ENCODE assay signal across 9 cellular contexts in genomic region chr2:219250044-219250781, GRCh38. TPM values are rescaled to one million over a fixed set of nuclear protein-coding genes. Genes with fewer than 3 reads are reported as not detected.
A peak's percentile ranks its signal among the peaks of the same experiment; 100 is the strongest.
DNase-seq lines count a peak whose midpoint lies in the region; ATAC-seq and TF ChIP-seq lines count a peak whose summit lies in the region.
"Had no signal": no experiment of that assay in that cellular context is flagged by ENCODE, and none has a peak within 500 bp of the region (broad histone marks: within the 10 kb centered on the region; RNA-seq: fewer than 3 reads in every experiment).

No MANE protein-coding gene starts in this region.

- peaks cover 58% of the 10 kb centered on the region for H3K4me1 Mint-ChIP-seq in HFFc6 (ENCODE audit: low read depth)
- H3K4me1 Mint-ChIP-seq in T-cell = peaks cover 72 to 76% (median 74%) of the 10 kb centered on the region in 3 donors
- H3K4me1 Mint-ChIP-seq in stimulated activated effector memory CD8-positive, alpha-beta T cell treated with anti-CD3 and anti-CD28 coated beads, Interleukin-12 subunit alpha, Interleukin-12 subunit beta, amount 100 ng/mL, for 72 hours = peaks cover 72% of the 10 kb centered on the region
- H3K4me1 Mint-ChIP-seq in glutamatergic neuron (ENCODE audit: low read depth, unreplicated experiment) = peaks cover 22% of the 10 kb centered on the region

- ATAC-seq in T-cell (replicated peaks in 1 of 4) = no peak
- ATAC-seq in stimulated activated effector memory CD8-positive, alpha-beta T cell treated with anti-CD3 and anti-CD28 coated beads, Interleukin-12 subunit alpha, Interleukin-12 subunit beta, amount 100 ng/mL, for 72 hours = no peak
- ATAC-seq: activated CD4-positive, CD25-positive, alpha-beta regulatory T cell treated with anti-CD3 and anti-CD28 coated beads, Interleukin-2, amount 50 U/mL, for 24 hours had no signal

- DNase-seq in HFFc6 (no peak), T-cell (no peak), fibroblast of gingiva (ENCODE audit: low read depth) (peak; percentile 25), NCI-H1417 treated with DMSO at 0.1 percent for 48 hours (lab: John Stamatoyannopoulos, UW) (no peak), glutamatergic neuron (no peak), A172 (ENCODE audit: low spot score) (no peak), medulla oblongata (ENCODE audit: extremely low spot score) (no peak)
- DNase-seq in stimulated activated effector memory CD8-positive, alpha-beta T cell treated with anti-CD3 and anti-CD28 coated beads, Interleukin-12 subunit alpha, Interleukin-12 subunit beta, amount 100 ng/mL, for 72 hours (ENCODE audit: low spot score in 2 of 2) = no peak

- H3K9me3 Mint-ChIP-seq in HFFc6 (no peaks in the 10 kb centered on the region), T-cell (no peaks in the 10 kb centered on the region), glutamatergic neuron (ENCODE audit: unreplicated experiment) (peaks cover 6% of the 10 kb centered on the region)
- no peaks in the 10 kb centered on the region for H3K9me3 Mint-ChIP-seq in stimulated activated effector memory CD8-positive, alpha-beta T cell treated with anti-CD3 and anti-CD28 coated beads, Interleukin-12 subunit alpha, Interleukin-12 subunit beta, amount 100 ng/mL, for 72 hours

- CTCF ChIA-PET in T-cell (lab: Charles Lee) = interaction anchor here in 1 of 2 donors (0.5 to 1.9 kb wide), 5 partner anchors 9 to 91 kb away, joined by 3 to 6 read pairs (median 4); partner anchors contain the start of genes ANKZF1 and ATG9A

- peaks cover 6% of the 10 kb centered on the region for H3K27me3 Mint-ChIP-seq in HFFc6 (ENCODE audit: insufficient read depth)
- H3K27me3 Mint-ChIP-seq in T-cell = no peaks in the 10 kb centered on the region
- peaks cover 9% of the 10 kb centered on the region for H3K27me3 Mint-ChIP-seq in glutamatergic neuron (ENCODE audit: unreplicated experiment)

- H3K27ac Mint-ChIP-seq in HFFc6 (peak overlapping the region; percentile 96), T-cell (peak overlapping the region; percentile 98 to 99), glutamatergic neuron (ENCODE audit: unreplicated experiment) (no peak overlapping the region)
- peak overlapping the region; percentile 86 for H3K27ac Mint-ChIP-seq in stimulated activated effector memory CD8-positive, alpha-beta T cell treated with anti-CD3 and anti-CD28 coated beads, Interleukin-12 subunit alpha, Interleukin-12 subunit beta, amount 100 ng/mL, for 72 hours

- H3K4me3 Mint-ChIP-seq in HFFc6 (peak overlapping the region; percentile 44), T-cell (peak overlapping the region; percentile 75 to 96 (median 83)), glutamatergic neuron (ENCODE audit: unreplicated experiment) (no peak overlapping the region)
- H3K4me3 Mint-ChIP-seq in stimulated activated effector memory CD8-positive, alpha-beta T cell treated with anti-CD3 and anti-CD28 coated beads, Interleukin-12 subunit alpha, Interleukin-12 subunit beta, amount 100 ng/mL, for 72 hours = peak overlapping the region; percentile 68

- TF ChIP-seq CTCF in HFFc6 (IDR thresholded peaks at IDR 0.05) = no peak
- TF ChIP-seq CTCF in glutamatergic neuron (IDR thresholded peaks at IDR 0.05; ENCODE audit: partially characterized antibody, unreplicated experiment) = no peak

- POLR2A ChIA-PET in T-cell (lab: Charles Lee) = interaction anchor here (0.5 to 3.0 kb wide), 8 partner anchors 11 to 74 kb away, joined by 3 to 14 read pairs (median 4); partner anchors contain the start of genes DNAJB2 (in 2 of the 2), ANKZF1 (in 1 of the 2), ATG9A (in 1 of the 2) and CNPPD1 (in 1 of the 2)

- H3K36me3 Mint-ChIP-seq in HFFc6 (ENCODE audit: low read depth) (peaks cover 15% of the 10 kb centered on the region; the same call in 1 of the 2 replicates), T-cell (peaks cover 39% of the 10 kb centered on the region), glutamatergic neuron (ENCODE audit: unreplicated experiment) (no peaks in the 10 kb centered on the region)
- peaks cover 88% of the 10 kb centered on the region for H3K36me3 Mint-ChIP-seq in stimulated activated effector memory CD8-positive, alpha-beta T cell treated with anti-CD3 and anti-CD28 coated beads, Interleukin-12 subunit alpha, Interleukin-12 subunit beta, amount 100 ng/mL, for 72 hours

RNA-seq across cellular contexts. Expression of gene TUBA4B, which starts 2.8 kb away (rescaled TPM):
- total RNA-seq in HFFc6 (2021; fragmentation: NEBNext Ultra II Directional; extraction: Animal tissue kit (Norgen Biotek cat#: 25700)) = not detected
- total RNA-seq in T-cell (not detected), glutamatergic neuron (ENCODE audit: unreplicated experiment) (not detected)
- total RNA-seq in A172 (2014; rRNA removed; shearing (Covaris generic)) = not detected in 2 replicates

RNA-seq across cellular contexts. Expression of gene TUBA4A, which starts 3.5 kb away (rescaled TPM):
- 10 to 100 TPM; 40.4 to 66.3 (median 48.2) TPM for total RNA-seq in HFFc6 (2021; fragmentation: NEBNext Ultra II Directional; extraction: Animal tissue kit (Norgen Biotek cat#: 25700))
- total RNA-seq in T-cell = 100 to 1,000 TPM; 108 to 196 (median 121) TPM
- total RNA-seq in glutamatergic neuron (ENCODE audit: unreplicated experiment) = 27.5 TPM
- 106 and 115 TPM in 2 replicates for total RNA-seq in A172 (2014; rRNA removed; shearing (Covaris generic))

RNA-seq across cellular contexts. Expression of gene STK16, which starts 4.9 kb away (rescaled TPM):
- 10 to 100 TPM; 25.1 to 30.7 (median 28.2) TPM for total RNA-seq in HFFc6 (2021; fragmentation: NEBNext Ultra II Directional; extraction: Animal tissue kit (Norgen Biotek cat#: 25700))
- total RNA-seq in T-cell (10 to 100 TPM; 19.3 to 26.6 (median 21.3) TPM), glutamatergic neuron (ENCODE audit: unreplicated experiment) (32.2 TPM)
- 16.3 and 23.1 TPM in 2 replicates for total RNA-seq in A172 (2014; rRNA removed; shearing (Covaris generic))

RNA-seq across cellular contexts. Expression of gene GLB1L, which starts 5.0 kb away (rescaled TPM):
- 1 to 10 TPM; 4.4 to 7.6 (median 5.5) TPM for total RNA-seq in HFFc6 (2021; fragmentation: NEBNext Ultra II Directional; extraction: Animal tissue kit (Norgen Biotek cat#: 25700))
- total RNA-seq in T-cell = 1 to 10 TPM; 1.1 to 3.0 (median 1.8) TPM
- 6.2 TPM for total RNA-seq in glutamatergic neuron (ENCODE audit: unreplicated experiment)
- 9.6 and 12.1 TPM in 2 replicates for total RNA-seq in A172 (2014; rRNA removed; shearing (Covaris generic))

RNA-seq across cellular contexts. Expression of gene ANKZF1, which starts 20.6 kb away (rescaled TPM):
- 10 to 100 TPM; 11.7 to 18.9 (median 15.4) TPM for total RNA-seq in HFFc6 (2021; fragmentation: NEBNext Ultra II Directional; extraction: Animal tissue kit (Norgen Biotek cat#: 25700))
- total RNA-seq in T-cell = 100 to 1,000 TPM; 119 to 220 (median 194) TPM
- total RNA-seq in glutamatergic neuron (ENCODE audit: unreplicated experiment) = 95.8 TPM
- 23.6 and 24.7 TPM in 2 replicates for total RNA-seq in A172 (2014; rRNA removed; shearing (Covaris generic))
